In the genomic region with DNA sequence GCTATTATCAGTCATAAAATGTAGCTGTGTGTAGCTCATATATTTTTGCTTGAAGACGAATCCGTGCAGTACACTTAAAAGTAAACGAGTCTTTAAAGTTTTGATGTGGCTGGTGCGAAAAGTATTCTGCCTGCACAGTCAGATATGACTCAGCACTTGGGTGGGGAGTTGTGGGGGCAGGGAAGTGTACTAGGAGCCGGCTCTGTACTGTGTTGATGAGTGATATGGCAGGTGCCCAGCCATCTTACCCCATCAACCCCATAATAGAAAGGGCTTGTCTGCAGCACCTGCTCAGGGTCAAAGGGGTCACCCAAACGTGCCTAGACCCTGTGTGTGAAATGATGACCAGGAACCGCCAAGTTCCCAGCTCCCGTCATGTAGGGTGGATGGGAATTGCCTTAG, we compare ENCODE assay signal across 9 cellular contexts. TPM values are rescaled to one million over a fixed set of nuclear protein-coding genes. Genes with fewer than 3 reads are reported as not detected.
DNase-seq lines count a peak whose midpoint lies in the region; ATAC-seq, FAIRE-seq and TF ChIP-seq lines count a peak whose summit lies in the region.
"Had no signal": no experiment of that assay in that cellular context is flagged by ENCODE, and none has a peak within 500 bp of the region (broad histone marks: within the 10 kb centered on the region; RNA-seq: fewer than 3 reads in every experiment).

No MANE protein-coding gene starts in this region.

- H3K27ac ChIP-seq in endothelial cell of umbilical vein (ENCODE audit: insufficient read depth, low read depth, low read length): no peak overlapping the region
- H3K27ac ChIP-seq: BLaER1 treated with 17β-estradiol and CSF1 and Interleukin-3, amounts not matched to agents 10 nM and 100 nM had no signal

- peak; percentile 44 for FAIRE-seq in endothelial cell of umbilical vein (lab: Jason Lieb, UNC)

- dilution Hi-C loops in endothelial cell of umbilical vein (cut with MboI; ENCODE audit: extremely low pct_ligation_motif_present, low sequenced_read_pairs): no loop called here

- H3K4me3 Mint-ChIP-seq in activated CD4-positive, alpha-beta T cell treated with anti-CD3 and anti-CD28 coated beads, Interleukin-2, amount 10 ng/mL, durations not matched to agents 24 days and 14 days: peak overlapping the region; percentile 4

- H3K4me1 ChIP-seq in endothelial cell of umbilical vein (ENCODE audit: control insufficient read depth, extremely low read depth, insufficient read depth, low read length): peaks cover 9% of the 10 kb centered on the region

- TF ChIP-seq CTCF in endothelial cell of umbilical vein (IDR thresholded peaks at IDR 0.05; ENCODE audit: extremely low read depth in 1 of 2, insufficient read depth in 1 of 2, low read depth in 1 of 2, low read length in 2 of 2): no peak

- CTCF ChIA-PET in endothelial cell of umbilical vein (lab: Charles Lee): interaction anchor here (0.9 kb wide), 1 partner anchor 16 kb away, joined by 3 read pairs; no protein-coding TSS in a partner anchor

- BruUV-seq in endothelial cell of umbilical vein (replicated peaks; lab: Mats Ljungman, UMichigan): no TSS peak

- no peak for TF ChIP-seq POLR2A in endothelial cell of umbilical vein (IDR thresholded peaks at IDR 0.05; ENCODE audit: low read depth, low read length)

- no peak overlapping the region for H3K4me2 ChIP-seq in endothelial cell of umbilical vein (ENCODE audit: insufficient read depth, low read length)

- no peaks in the 10 kb centered on the region for H4K20me1 ChIP-seq in endothelial cell of umbilical vein (replicated peaks; ENCODE audit: control insufficient read depth, extremely low read depth, insufficient read depth, low read length)

- peaks cover 40% of the 10 kb centered on the region for H3K36me3 Mint-ChIP-seq in activated CD4-positive, alpha-beta T cell treated with anti-CD3 and anti-CD28 coated beads, Interleukin-2, amount 10 ng/mL, durations not matched to agents 24 days and 14 days (ENCODE audit: low read depth)

- H3K27ac Mint-ChIP-seq in activated CD4-positive, alpha-beta T cell treated with anti-CD3 and anti-CD28 coated beads, Interleukin-2, amount 10 ng/mL, durations not matched to agents 24 days and 14 days: peak overlapping the region; percentile 56

- no peaks in the 10 kb centered on the region for H3K79me2 ChIP-seq in endothelial cell of umbilical vein (ENCODE audit: control insufficient read depth, insufficient read depth, low read length)

- POLR2A ChIA-PET in endothelial cell of umbilical vein (lab: Charles Lee): interaction anchor here (2.1 kb wide), 1 partner anchor 48 kb away, joined by 5 read pairs; the partner anchor contains the start of gene BCL2L11

- no peak overlapping the region for H3K4me3 ChIP-seq in endothelial cell of umbilical vein (replicated peaks in 1 of 3; ENCODE audit: insufficient read depth in 1 of 3, low read depth in 1 of 3, low read length in 3 of 3)
- H3K4me3 ChIP-seq: BLaER1 treated with 17β-estradiol and CSF1 and Interleukin-3, amounts not matched to agents 10 nM and 100 nM had no signal

- H3K27me3 ChIP-seq in endothelial cell of umbilical vein (ENCODE audit: control insufficient read depth in 2 of 2, insufficient read depth in 2 of 2, low read length in 2 of 2): peaks cover 7 to 34% of the 10 kb centered on the region in 2 experiments
- H3K27me3 ChIP-seq: BLaER1 treated with 17β-estradiol and CSF1 and Interleukin-3, amounts not matched to agents 10 nM and 100 nM had no signal

- no peaks in the 10 kb centered on the region for H3K9me3 Mint-ChIP-seq in activated CD4-positive, alpha-beta T cell treated with anti-CD3 and anti-CD28 coated beads, Interleukin-2, amount 10 ng/mL, durations not matched to agents 24 days and 14 days

- no peak overlapping the region for H3K9ac ChIP-seq in endothelial cell of umbilical vein (replicated peaks; ENCODE audit: extremely low read depth, insufficient read depth, low read length)
- H3K9ac ChIP-seq: BLaER1 treated with 17β-estradiol and CSF1 and Interleukin-3, amounts not matched to agents 10 nM and 100 nM had no signal

- intact Hi-C loops in activated CD4-positive, alpha-beta T cell treated with anti-CD3 and anti-CD28 coated beads, Interleukin-2, amount 10 ng/mL, durations not matched to agents 24 days and 14 days (cut with micrococcal nuclease): loop anchor here (2.0 to 5.0 kb wide), 3 partner anchors 40 to 69 kb away; partner anchors contain the start of gene BCL2L11
- intact Hi-C loops in endothelial cell of umbilical vein (cut with micrococcal nuclease): no loop called here

- peak; percentile 63 for ATAC-seq in HG03521 (IDR thresholded peaks at IDR 0.05; ENCODE audit: unreplicated experiment)
- no peak for ATAC-seq in HG03439 (IDR thresholded peaks at IDR 0.05; ENCODE audit: unreplicated experiment)

- no peaks in the 10 kb centered on the region for H3K9me1 ChIP-seq in endothelial cell of umbilical vein (replicated peaks; ENCODE audit: control insufficient read depth, extremely low read depth, insufficient read depth, low read length)

- peaks cover 17% of the 10 kb centered on the region for H3K27me3 Mint-ChIP-seq in activated CD4-positive, alpha-beta T cell treated with anti-CD3 and anti-CD28 coated beads, Interleukin-2, amount 10 ng/mL, durations not matched to agents 24 days and 14 days

- peak; percentile 55 for DNase-seq in NCI-H510A treated with DMSO at 0.1 percent for 48 hours (lab: John Stamatoyannopoulos, UW)
- DNase-seq in NCI-H510A (lab: John Stamatoyannopoulos, UW): no peak
- peak; percentile 87 for DNase-seq in activated CD4-positive, alpha-beta T cell treated with anti-CD3 and anti-CD28 coated beads, Interleukin-2, amount 10 ng/mL, durations not matched to agents 24 days and 14 days
- DNase-seq in endothelial cell of umbilical vein (ENCODE audit: low read depth, low spot score): peak; percentile 54
- DNase-seq in stimulated activated CD4-positive, alpha-beta T cell treated with anti-CD3 and anti-CD28 coated beads, Interleukin-12 subunit alpha, Interleukin-12 subunit beta, amount 100 ng/mL, for 24 hours (ENCODE audit: low read depth in 2 of 2): peak; percentile 52 to 62
- DNase-seq in iPS-NIHi11 (ENCODE audit: low spot score): no peak

- no peaks in the 10 kb centered on the region for H3K9me3 ChIP-seq in endothelial cell of umbilical vein (replicated peaks; ENCODE audit: control insufficient read depth, insufficient read depth, low read length)
- H3K9me3 ChIP-seq: BLaER1 treated with 17β-estradiol and CSF1 and Interleukin-3, amounts not matched to agents 10 nM and 100 nM had no signal

- H3K36me3 ChIP-seq in endothelial cell of umbilical vein (ENCODE audit: control insufficient read depth in 2 of 2, extremely low read depth in 1 of 2, insufficient read depth in 2 of 2, low read length in 2 of 2): peaks cover 0 to 7% of the 10 kb centered on the region in 2 experiments

- H2AFZ ChIP-seq in endothelial cell of umbilical vein (ENCODE audit: low read depth, low read length): no peak overlapping the region

- H3K4me1 Mint-ChIP-seq in activated CD4-positive, alpha-beta T cell treated with anti-CD3 and anti-CD28 coated beads, Interleukin-2, amount 10 ng/mL, durations not matched to agents 24 days and 14 days: peaks cover 36% of the 10 kb centered on the region

TF ChIP-seq in endothelial cell of umbilical vein, 7 proteins besides CTCF, POLR2A, EP300 and RAD21:
- TF ChIP-seq POLR2AphosphoS5 (IDR thresholded peaks at IDR 0.05; ENCODE audit: insufficient read depth, low read depth, low read length) (no peak), FOS (IDR thresholded peaks at IDR 0.05; ENCODE audit: borderline replicate concordance, insufficient read depth, low read length) (peak; percentile 85)

RNA-seq across cellular contexts. Expression of gene BCL2L11, which starts 47.8 kb away (rescaled TPM):
- 193 and 219 TPM in 2 replicates for total RNA-seq in activated CD4-positive, alpha-beta T cell treated with anti-CD3 and anti-CD28 coated beads, Interleukin-2, amount 10 ng/mL, durations not matched to agents 24 days and 14 days
- total RNA-seq in endothelial cell of umbilical vein: 22.2 and 26.6 TPM in 2 replicates
- polyA plus RNA-seq in endothelial cell of umbilical vein: 12.9 and 21.7 TPM in 2 replicates
- polyA plus RNA-seq in endothelial cell of umbilical vein (2011; cell fraction: cytosol; rRNA removed): 9.2 and 9.7 TPM in 2 replicates
- 40.3 and 48.4 TPM in 2 replicates for polyA plus RNA-seq in endothelial cell of umbilical vein (2011; cell fraction: nucleus; rRNA removed)
- 4.3 and 7.0 TPM in 2 replicates for polyA plus RNA-seq in endothelial cell of umbilical vein (2012)
- polyA minus RNA-seq in endothelial cell of umbilical vein: 29.3 and 38.0 TPM in 2 replicates
- polyA minus RNA-seq in endothelial cell of umbilical vein (2011; cell fraction: cytosol; rRNA and poly(A)+ RNA removed): 7.2 TPM
- polyA minus RNA-seq in endothelial cell of umbilical vein (2011; cell fraction: nucleus; rRNA and poly(A)+ RNA removed): 121 and 193 TPM in 2 replicates

Comparison
In these comparisons a context has a peak if more than half of its experiments do, and no peak if none do; other contexts are left out.
1. DNase-seq: peak in NCI-H510A treated with DMSO at 0.1 percent for 48 hours (single experiment), activated CD4-positive, alpha-beta T cell treated with anti-CD3 and anti-CD28 coated beads, Interleukin-2, amount 10 ng/mL, durations not matched to agents 24 days and 14 days (single experiment), endothelial cell of umbilical vein (single experiment) and stimulated activated CD4-positive, alpha-beta T cell treated with anti-CD3 and anti-CD28 coated beads, Interleukin-12 subunit alpha, Interleukin-12 subunit beta, amount 100 ng/mL, for 24 hours (2 of 2); none in NCI-H510A (single experiment) and iPS-NIHi11 (single experiment).